Comparison of ENCODE assay signal across 23 cellular contexts in the genomic region with DNA sequence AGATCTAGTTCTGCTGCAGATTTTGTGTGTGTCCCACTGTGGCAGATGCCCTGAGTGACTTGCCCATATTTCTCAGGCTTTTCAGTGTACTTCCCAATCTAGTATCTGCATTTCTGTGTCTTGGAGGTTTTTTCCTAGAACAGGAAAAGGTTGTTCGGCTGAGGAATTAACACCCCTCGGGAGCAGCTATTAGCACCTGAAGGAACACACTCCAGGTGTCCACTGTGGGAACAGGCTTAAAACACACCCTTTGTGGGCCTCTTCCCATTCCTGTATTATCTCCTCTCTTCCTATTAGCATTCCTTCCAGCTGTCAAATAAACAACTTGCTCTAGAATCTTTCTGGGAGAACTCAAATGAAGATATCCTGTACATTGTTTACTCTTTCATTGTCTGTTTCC.
"Had no signal": no experiment of that assay in that cellular context is flagged by ENCODE, and none has a peak within 500 bp of the region (broad histone marks: within the 10 kb centered on the region; RNA-seq: fewer than 3 reads in every experiment).

No MANE protein-coding gene starts in this region.

- H3K27me3 Mint-ChIP-seq: activated B cell treated with CpG ODN at 0.5 μM for 24 hours; effector memory CD8-positive, alpha-beta T cell had no signal

- H3K4me3 Mint-ChIP-seq: activated B cell treated with CpG ODN at 0.5 μM for 24 hours; activated CD4-positive, alpha-beta memory T cell treated with anti-CD3 and anti-CD28 coated beads for 36 hours; activated CD4-positive, alpha-beta T cell treated with anti-CD3 and anti-CD28 coated beads for 36 hours; activated naive CD8-positive, alpha-beta T cell treated with anti-CD3 and anti-CD28 coated beads for 36 hours; effector memory CD8-positive, alpha-beta T cell; stimulated activated memory B cell treated with anti-CD40 and anti-IgM and Interleukin-4, amounts not matched to agents 10 μg/mL and 1 μg/mL and 100 μg/mL, for 72 hours; T-helper 1 cell treated with Interleukin-12 subunit alpha and Interleukin-12 subunit beta and Interleukin-4 antibody, amounts not matched to agents 30 μg/mL and 1 μg/mL, for 36 hours had no signal

- H3K9me3 Mint-ChIP-seq: activated B cell treated with CpG ODN at 0.5 μM for 24 hours; activated CD4-positive, alpha-beta memory T cell treated with anti-CD3 and anti-CD28 coated beads for 36 hours; activated naive CD8-positive, alpha-beta T cell treated with anti-CD3 and anti-CD28 coated beads for 36 hours; effector memory CD8-positive, alpha-beta T cell; stimulated activated memory B cell treated with anti-CD40 and anti-IgM and Interleukin-4, amounts not matched to agents 10 μg/mL and 1 μg/mL and 100 μg/mL, for 72 hours; T-helper 1 cell treated with Interleukin-12 subunit alpha and Interleukin-12 subunit beta and Interleukin-4 antibody, amounts not matched to agents 30 μg/mL and 1 μg/mL, for 36 hours had no signal

- H3K36me3 ChIP-seq: colonic mucosa, stomach, suprapubic skin, tibial nerve had no signal

- ATAC-seq: activated CD4-positive, alpha-beta T cell treated with anti-CD3 and anti-CD28 coated beads for 36 hours; effector memory CD8-positive, alpha-beta T cell; heart left ventricle; left cardiac atrium; sciatic nerve; stimulated activated memory B cell treated with anti-CD40 and anti-IgM and Interleukin-4, amounts not matched to agents 10 μg/mL and 1 μg/mL and 100 μg/mL, for 72 hours had no signal

- H3K27ac ChIP-seq: colonic mucosa, dorsolateral prefrontal cortex, epithelial cell of prostate, heart left ventricle, stomach, suprapubic skin, tibial nerve had no signal

- H3K27me3 ChIP-seq: colonic mucosa, heart left ventricle, stomach, suprapubic skin, tibial nerve had no signal

- H3K4me3 ChIP-seq: colonic mucosa, dorsolateral prefrontal cortex, heart left ventricle, stomach, suprapubic skin, tibial nerve had no signal

- H3K27ac Mint-ChIP-seq: activated B cell treated with CpG ODN at 0.5 μM for 24 hours; activated CD4-positive, alpha-beta memory T cell treated with anti-CD3 and anti-CD28 coated beads for 36 hours; activated CD4-positive, alpha-beta T cell treated with anti-CD3 and anti-CD28 coated beads for 36 hours; activated naive CD8-positive, alpha-beta T cell treated with anti-CD3 and anti-CD28 coated beads for 36 hours; effector memory CD8-positive, alpha-beta T cell; stimulated activated memory B cell treated with anti-CD40 and anti-IgM and Interleukin-4, amounts not matched to agents 10 μg/mL and 1 μg/mL and 100 μg/mL, for 72 hours; T-helper 1 cell treated with Interleukin-12 subunit alpha and Interleukin-12 subunit beta and Interleukin-4 antibody, amounts not matched to agents 30 μg/mL and 1 μg/mL, for 36 hours had no signal

- H3K36me3 Mint-ChIP-seq: activated CD4-positive, alpha-beta memory T cell treated with anti-CD3 and anti-CD28 coated beads for 36 hours; activated naive CD8-positive, alpha-beta T cell treated with anti-CD3 and anti-CD28 coated beads for 36 hours; stimulated activated memory B cell treated with anti-CD40 and anti-IgM and Interleukin-4, amounts not matched to agents 10 μg/mL and 1 μg/mL and 100 μg/mL, for 72 hours had no signal

- H3K4me1 Mint-ChIP-seq: activated B cell treated with CpG ODN at 0.5 μM for 24 hours; activated CD4-positive, alpha-beta T cell treated with anti-CD3 and anti-CD28 coated beads for 36 hours; activated naive CD8-positive, alpha-beta T cell treated with anti-CD3 and anti-CD28 coated beads for 36 hours; stimulated activated memory B cell treated with anti-CD40 and anti-IgM and Interleukin-4, amounts not matched to agents 10 μg/mL and 1 μg/mL and 100 μg/mL, for 72 hours had no signal

- H3K9me3 ChIP-seq: colonic mucosa, heart left ventricle, stomach, suprapubic skin, tibial nerve had no signal

- DNase-seq: activated B cell treated with CpG ODN at 0.5 μM for 24 hours; activated CD4-positive, alpha-beta memory T cell treated with anti-CD3 and anti-CD28 coated beads for 36 hours; activated CD4-positive, alpha-beta T cell treated with anti-CD3 and anti-CD28 coated beads for 36 hours; activated naive CD4-positive, alpha-beta T cell treated with Interleukin-2 at 50 U/mL for 16 hours; activated naive CD8-positive, alpha-beta T cell treated with anti-CD3 and anti-CD28 coated beads for 36 hours; activated T-cell treated with anti-CD3 and anti-CD28 coated beads, Interleukin-2, amount 50 U/mL, for 48 hours; amygdala; colonic mucosa; dorsolateral prefrontal cortex; effector memory CD8-positive, alpha-beta T cell; heart left ventricle; islet precursor cell; left cardiac atrium; small intestine; stimulated activated CD4-positive, alpha-beta T cell treated with anti-CD3 and anti-CD28 coated beads, Interleukin-2, amount 100 ng/mL, for 24 hours; stomach; T1000 had no signal

- H3K4me1 ChIP-seq: colonic mucosa, heart left ventricle, stomach, suprapubic skin, tibial nerve had no signal
